Comparison of ENCODE assay signal across 8 cellular contexts in genomic region chr3:16174389-16174788, GRCh38. TPM values are rescaled to one million over a fixed set of nuclear protein-coding genes. Genes with fewer than 3 reads are reported as not detected.
DNase-seq lines count a peak whose midpoint lies in the region; ATAC-seq and TF ChIP-seq lines count a peak whose summit lies in the region.

Gene GALNT15, plus strand, starts transcription at chr3:16174680. Its CDS starts 472 bp downstream, at chr3:16175152.

- no peak within 1 kb of the TSS for H3K4me2 ChIP-seq in PC-3 (ENCODE audit: low read length)

- no peaks in the 10 kb centered on the region for H3K9me2 ChIP-seq in PC-3 (replicated peaks; ENCODE audit: low read length)

- peak; percentile 34 for DNase-seq in NCI-H1694 treated with DMSO at 0.1 percent for 48 hours (lab: John Stamatoyannopoulos, UW)
- peak; percentile 95 for DNase-seq in coronary artery (ENCODE audit: low spot score)
- DNase-seq in left lobe of liver (ENCODE audit: low spot score), result peak; percentile 88
- peak; percentile 94 for DNase-seq in superior temporal gyrus (ENCODE audit: extremely low spot score)
- DNase-seq in PC-3, result no peak
- DNase-seq in germinal center (ENCODE audit: low spot score), result no peak
- DNase-seq in stimulated activated CD4-positive, alpha-beta T cell treated with anti-CD3 and anti-CD28 coated beads, Interleukin-4, amount 100 ng/mL, for 24 hours, result no peak
- DNase-seq in A673 (ENCODE audit: low spot score), result no peak

- CTCF ChIA-PET in PC-3 (lab: Charles Lee), result no interaction called here
- CTCF ChIA-PET in A673 (lab: Charles Lee), result interaction anchor here (0.6 kb wide), 1 partner anchor 123 kb away, joined by 4 read pairs; no protein-coding TSS in a partner anchor

- peak within 1 kb of the TSS; percentile 29 to 79 for H3K27ac ChIP-seq in coronary artery
- no peak within 1 kb of the TSS for H3K27ac ChIP-seq in PC-3 (ENCODE audit: low read length)
- no peak within 1 kb of the TSS for H3K27ac ChIP-seq in A673 (ENCODE audit: low read depth, low read length, poor library complexity, severe bottlenecking)

- H3F3A ChIP-seq in PC-3 (ENCODE audit: low read length, unreplicated experiment), result no peaks in the 10 kb centered on the region

- no peak within 1 kb of the TSS for H2AFZ ChIP-seq in PC-3 (ENCODE audit: low read length)

- no peaks in the 10 kb centered on the region for H3K9me3 ChIP-seq in PC-3 (ENCODE audit: low read length)
- H3K9me3 ChIP-seq in A673 (ENCODE audit: low read depth, low read length, poor library complexity, severe bottlenecking), result no peaks in the 10 kb centered on the region

- H3K9ac ChIP-seq in PC-3 (ENCODE audit: low read length), result no peak within 1 kb of the TSS

- BruUV-seq in PC-3 (replicated peaks; lab: Mats Ljungman, UMichigan) (no TSS peak), A673 (replicated peaks; lab: Mats Ljungman, UMichigan) (no TSS peak)

- H3K36me3 ChIP-seq in PC-3 (ENCODE audit: low read depth, low read length) (no peaks in the 10 kb centered on the region), A673 (ENCODE audit: insufficient read depth, low read length, poor library complexity, severe bottlenecking) (no peaks in the 10 kb centered on the region)

- intact Hi-C loops in PC-3 (cut with micrococcal nuclease), result no loop called here
- intact Hi-C loops in A673 (cut with micrococcal nuclease; ENCODE audit: unreplicated experiment), result loop anchor here (5.0 kb wide), 1 partner anchor 972 kb away; no protein-coding TSS in a partner anchor

- no peaks in the 10 kb centered on the region for H3K27me3 ChIP-seq in PC-3 (ENCODE audit: low read length)
- peaks cover 38% of the 10 kb centered on the region for H3K27me3 ChIP-seq in A673 (replicated peaks; ENCODE audit: insufficient read depth, low read depth, low read length, poor library complexity)

- H3K79me2 ChIP-seq in PC-3 (ENCODE audit: low read length), result no peaks in the 10 kb centered on the region

- POLR2A ChIA-PET in PC-3 (lab: Charles Lee; ENCODE audit: unreplicated experiment), result no interaction called here
- POLR2A ChIA-PET in A673 (lab: Charles Lee; ENCODE audit: low non-redundant PET), result no interaction called here

- TF ChIP-seq CTCF in coronary artery (IDR thresholded peaks at IDR 0.05), result no peak
- no peak for TF ChIP-seq CTCF in PC-3 (conservative IDR thresholded peaks at IDR 0.05; ENCODE audit: low read depth, low read length)
- no peak for TF ChIP-seq CTCF in A673 (conservative IDR thresholded peaks at IDR 0.05; ENCODE audit: low read depth, low read length)

- peak; percentile 88 for ATAC-seq in left lobe of liver
- ATAC-seq in PC-3, result no peak

- H3K4me3 ChIP-seq in coronary artery (peak within 1 kb of the TSS; percentile 76), PC-3 (ENCODE audit: low read length) (no peak within 1 kb of the TSS), A673 (ENCODE audit: low read depth, low read length, poor library complexity, severe bottlenecking) (no peak within 1 kb of the TSS)

- H3K4me1 ChIP-seq in PC-3 (ENCODE audit: insufficient read depth, low read length) (peaks cover 4% of the 10 kb centered on the region; the same call in 1 of the 2 replicates), A673 (ENCODE audit: insufficient read depth, low read length, poor library complexity, severe bottlenecking) (no peaks in the 10 kb centered on the region)

- H4K20me1 ChIP-seq in PC-3 (ENCODE audit: low read length), result no peaks in the 10 kb centered on the region

RNA-seq across cellular contexts. Expression of gene GALNT15, which starts in this region (rescaled TPM):
- total RNA-seq in left lobe of liver (2.7 TPM), PC-3 (2014; rRNA removed) (not detected in 2 replicates), A673 (2021) (not detected in 2 replicates)

Comparison
In these comparisons a context has a peak if more than half of its experiments do, and no peak if none do; other contexts are left out.
1. DNase-seq: peak in NCI-H1694 treated with DMSO at 0.1 percent for 48 hours (single experiment), coronary artery (single experiment), left lobe of liver (single experiment) and superior temporal gyrus (single experiment); none in PC-3 (single experiment), germinal center (single experiment), stimulated activated CD4-positive, alpha-beta T cell treated with anti-CD3 and anti-CD28 coated beads, Interleukin-4, amount 100 ng/mL, for 24 hours (single experiment) and A673 (single experiment).
2. H3K27ac ChIP-seq: peak in coronary artery (2 of 2); none in PC-3 (single experiment) and A673 (single experiment).